Comparison of ENCODE assay signal across 1 cellular context in genomic region chr6:37818536-37819176, GRCh38.
TF ChIP-seq lines count a peak whose summit lies in the region.

No MANE protein-coding gene starts in this region.

TF ChIP-seq in K562, 482 proteins besides CTCF, POLR2A, EP300 and RAD21 (continued from another document and continues in another):
- no peak for TF ChIP-seq RERE (CRISPR knock-in tag; IDR thresholded peaks at IDR 0.05; ENCODE audit: borderline replicate concordance)
- no peak for TF ChIP-seq HMGN3 (IDR thresholded peaks at IDR 0.05; ENCODE audit: borderline replicate concordance, extremely low read depth, insufficient read length, low read depth, low read length)
- no peak for TF ChIP-seq NCOA4 (IDR thresholded peaks at IDR 0.05; ENCODE audit: partially characterized antibody)
- TF ChIP-seq ZNF408 (CRISPR knock-in tag; IDR thresholded peaks at IDR 0.05; ENCODE audit: low read depth): no peak
- no peak for TF ChIP-seq ZNF263 (CRISPR knock-in tag; IDR thresholded peaks at IDR 0.05; ENCODE audit: borderline replicate concordance)
- no peak; the same call in none of the 2 replicates for TF ChIP-seq MTA3 (IDR thresholded peaks at IDR 0.05; ENCODE audit: borderline replicate concordance)
- peak; percentile 44 to 58; a peak in 1 of 4 replicates for TF ChIP-seq MLLT1 (IDR thresholded peaks at IDR 0.05)
- TF ChIP-seq FOXM1 (IDR thresholded peaks at IDR 0.05; ENCODE audit: low read depth): no peak
- TF ChIP-seq FOXM1 (CRISPR knock-in tag; IDR thresholded peaks at IDR 0.05; ENCODE audit: low read depth): no peak
- TF ChIP-seq TRIM28 (IDR thresholded peaks at IDR 0.05): no peak
- TF ChIP-seq, protein P1, sequence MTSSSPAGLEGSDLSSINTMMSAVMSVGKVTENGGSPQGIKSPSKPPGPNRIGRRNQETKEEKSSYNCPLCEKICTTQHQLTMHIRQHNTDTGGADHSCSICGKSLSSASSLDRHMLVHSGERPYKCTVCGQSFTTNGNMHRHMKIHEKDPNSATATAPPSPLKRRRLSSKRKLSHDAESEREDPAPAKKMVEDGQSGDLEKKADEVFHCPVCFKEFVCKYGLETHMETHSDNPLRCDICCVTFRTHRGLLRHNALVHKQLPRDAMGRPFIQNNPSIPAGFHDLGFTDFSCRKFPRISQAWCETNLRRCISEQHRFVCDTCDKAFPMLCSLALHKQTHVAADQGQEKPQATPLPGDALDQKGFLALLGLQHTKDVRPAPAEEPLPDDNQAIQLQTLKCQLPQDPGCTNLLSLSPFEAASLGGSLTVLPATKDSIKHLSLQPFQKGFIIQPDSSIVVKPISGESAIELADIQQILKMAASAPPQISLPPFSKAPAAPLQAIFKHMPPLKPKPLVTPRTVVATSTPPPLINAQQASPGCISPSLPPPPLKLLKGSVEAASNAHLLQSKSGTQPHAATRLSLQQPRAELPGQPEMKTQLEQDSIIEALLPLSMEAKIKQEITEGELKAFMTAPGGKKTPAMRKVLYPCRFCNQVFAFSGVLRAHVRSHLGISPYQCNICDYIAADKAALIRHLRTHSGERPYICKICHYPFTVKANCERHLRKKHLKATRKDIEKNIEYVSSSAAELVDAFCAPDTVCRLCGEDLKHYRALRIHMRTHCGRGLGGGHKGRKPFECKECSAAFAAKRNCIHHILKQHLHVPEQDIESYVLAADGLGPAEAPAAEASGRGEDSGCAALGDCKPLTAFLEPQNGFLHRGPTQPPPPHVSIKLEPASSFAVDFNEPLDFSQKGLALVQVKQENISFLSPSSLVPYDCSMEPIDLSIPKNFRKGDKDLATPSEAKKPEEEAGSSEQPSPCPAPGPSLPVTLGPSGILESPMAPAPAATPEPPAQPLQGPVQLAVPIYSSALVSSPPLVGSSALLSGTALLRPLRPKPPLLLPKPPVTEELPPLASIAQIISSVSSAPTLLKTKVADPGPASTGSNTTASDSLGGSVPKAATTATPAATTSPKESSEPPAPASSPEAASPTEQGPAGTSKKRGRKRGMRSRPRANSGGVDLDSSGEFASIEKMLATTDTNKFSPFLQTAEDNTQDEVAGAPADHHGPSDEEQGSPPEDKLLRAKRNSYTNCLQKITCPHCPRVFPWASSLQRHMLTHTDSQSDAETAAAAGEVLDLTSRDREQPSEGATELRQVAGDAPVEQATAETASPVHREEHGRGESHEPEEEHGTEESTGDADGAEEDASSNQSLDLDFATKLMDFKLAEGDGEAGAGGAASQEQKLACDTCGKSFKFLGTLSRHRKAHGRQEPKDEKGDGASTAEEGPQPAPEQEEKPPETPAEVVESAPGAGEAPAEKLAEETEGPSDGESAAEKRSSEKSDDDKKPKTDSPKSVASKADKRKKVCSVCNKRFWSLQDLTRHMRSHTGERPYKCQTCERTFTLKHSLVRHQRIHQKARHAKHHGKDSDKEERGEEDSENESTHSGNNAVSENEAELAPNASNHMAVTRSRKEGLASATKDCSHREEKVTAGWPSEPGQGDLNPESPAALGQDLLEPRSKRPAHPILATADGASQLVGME (CRISPR knock-in tag; IDR thresholded peaks at IDR 0.05): 0 out of 2 replicates have a peak, but pooled peaks have one; percentile 37
- peak; percentile 99 for TF ChIP-seq NRF1 (conservative IDR thresholded peaks at IDR 0.05 in 1 of 2, IDR thresholded peaks at IDR 0.05 in 1 of 2)
- TF ChIP-seq, protein P2, sequence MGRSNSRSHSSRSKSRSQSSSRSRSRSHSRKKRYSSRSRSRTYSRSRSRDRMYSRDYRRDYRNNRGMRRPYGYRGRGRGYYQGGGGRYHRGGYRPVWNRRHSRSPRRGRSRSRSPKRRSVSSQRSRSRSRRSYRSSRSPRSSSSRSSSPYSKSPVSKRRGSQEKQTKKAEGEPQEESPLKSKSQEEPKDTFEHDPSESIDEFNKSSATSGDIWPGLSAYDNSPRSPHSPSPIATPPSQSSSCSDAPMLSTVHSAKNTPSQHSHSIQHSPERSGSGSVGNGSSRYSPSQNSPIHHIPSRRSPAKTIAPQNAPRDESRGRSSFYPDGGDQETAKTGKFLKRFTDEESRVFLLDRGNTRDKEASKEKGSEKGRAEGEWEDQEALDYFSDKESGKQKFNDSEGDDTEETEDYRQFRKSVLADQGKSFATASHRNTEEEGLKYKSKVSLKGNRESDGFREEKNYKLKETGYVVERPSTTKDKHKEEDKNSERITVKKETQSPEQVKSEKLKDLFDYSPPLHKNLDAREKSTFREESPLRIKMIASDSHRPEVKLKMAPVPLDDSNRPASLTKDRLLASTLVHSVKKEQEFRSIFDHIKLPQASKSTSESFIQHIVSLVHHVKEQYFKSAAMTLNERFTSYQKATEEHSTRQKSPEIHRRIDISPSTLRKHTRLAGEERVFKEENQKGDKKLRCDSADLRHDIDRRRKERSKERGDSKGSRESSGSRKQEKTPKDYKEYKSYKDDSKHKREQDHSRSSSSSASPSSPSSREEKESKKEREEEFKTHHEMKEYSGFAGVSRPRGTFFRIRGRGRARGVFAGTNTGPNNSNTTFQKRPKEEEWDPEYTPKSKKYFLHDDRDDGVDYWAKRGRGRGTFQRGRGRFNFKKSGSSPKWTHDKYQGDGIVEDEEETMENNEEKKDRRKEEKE (IDR thresholded peaks at IDR 0.05; ENCODE audit: borderline replicate concordance in 1 of 2, control insufficient read depth in 1 of 2, low read depth in 2 of 2, low read length in 1 of 2): no peak
- TF ChIP-seq, protein P3, sequence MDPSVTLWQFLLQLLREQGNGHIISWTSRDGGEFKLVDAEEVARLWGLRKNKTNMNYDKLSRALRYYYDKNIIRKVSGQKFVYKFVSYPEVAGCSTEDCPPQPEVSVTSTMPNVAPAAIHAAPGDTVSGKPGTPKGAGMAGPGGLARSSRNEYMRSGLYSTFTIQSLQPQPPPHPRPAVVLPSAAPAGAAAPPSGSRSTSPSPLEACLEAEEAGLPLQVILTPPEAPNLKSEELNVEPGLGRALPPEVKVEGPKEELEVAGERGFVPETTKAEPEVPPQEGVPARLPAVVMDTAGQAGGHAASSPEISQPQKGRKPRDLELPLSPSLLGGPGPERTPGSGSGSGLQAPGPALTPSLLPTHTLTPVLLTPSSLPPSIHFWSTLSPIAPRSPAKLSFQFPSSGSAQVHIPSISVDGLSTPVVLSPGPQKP (CRISPR knock-in tag; IDR thresholded peaks at IDR 0.05): no peak
- TF ChIP-seq, protein P4, sequence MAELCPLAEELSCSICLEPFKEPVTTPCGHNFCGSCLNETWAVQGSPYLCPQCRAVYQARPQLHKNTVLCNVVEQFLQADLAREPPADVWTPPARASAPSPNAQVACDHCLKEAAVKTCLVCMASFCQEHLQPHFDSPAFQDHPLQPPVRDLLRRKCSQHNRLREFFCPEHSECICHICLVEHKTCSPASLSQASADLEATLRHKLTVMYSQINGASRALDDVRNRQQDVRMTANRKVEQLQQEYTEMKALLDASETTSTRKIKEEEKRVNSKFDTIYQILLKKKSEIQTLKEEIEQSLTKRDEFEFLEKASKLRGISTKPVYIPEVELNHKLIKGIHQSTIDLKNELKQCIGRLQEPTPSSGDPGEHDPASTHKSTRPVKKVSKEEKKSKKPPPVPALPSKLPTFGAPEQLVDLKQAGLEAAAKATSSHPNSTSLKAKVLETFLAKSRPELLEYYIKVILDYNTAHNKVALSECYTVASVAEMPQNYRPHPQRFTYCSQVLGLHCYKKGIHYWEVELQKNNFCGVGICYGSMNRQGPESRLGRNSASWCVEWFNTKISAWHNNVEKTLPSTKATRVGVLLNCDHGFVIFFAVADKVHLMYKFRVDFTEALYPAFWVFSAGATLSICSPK (IDR thresholded peaks at IDR 0.05; ENCODE audit: borderline replicate concordance): no peak
- no peak for TF ChIP-seq ARID2 (IDR thresholded peaks at IDR 0.05)
- no peak for TF ChIP-seq ZNF785 (CRISPR knock-in tag; IDR thresholded peaks at IDR 0.05)
- TF ChIP-seq ZNF184 (CRISPR knock-in tag; IDR thresholded peaks at IDR 0.05): no peak
- TF ChIP-seq ZNF232 (CRISPR knock-in tag; IDR thresholded peaks at IDR 0.05): no peak
- TF ChIP-seq, protein P5, sequence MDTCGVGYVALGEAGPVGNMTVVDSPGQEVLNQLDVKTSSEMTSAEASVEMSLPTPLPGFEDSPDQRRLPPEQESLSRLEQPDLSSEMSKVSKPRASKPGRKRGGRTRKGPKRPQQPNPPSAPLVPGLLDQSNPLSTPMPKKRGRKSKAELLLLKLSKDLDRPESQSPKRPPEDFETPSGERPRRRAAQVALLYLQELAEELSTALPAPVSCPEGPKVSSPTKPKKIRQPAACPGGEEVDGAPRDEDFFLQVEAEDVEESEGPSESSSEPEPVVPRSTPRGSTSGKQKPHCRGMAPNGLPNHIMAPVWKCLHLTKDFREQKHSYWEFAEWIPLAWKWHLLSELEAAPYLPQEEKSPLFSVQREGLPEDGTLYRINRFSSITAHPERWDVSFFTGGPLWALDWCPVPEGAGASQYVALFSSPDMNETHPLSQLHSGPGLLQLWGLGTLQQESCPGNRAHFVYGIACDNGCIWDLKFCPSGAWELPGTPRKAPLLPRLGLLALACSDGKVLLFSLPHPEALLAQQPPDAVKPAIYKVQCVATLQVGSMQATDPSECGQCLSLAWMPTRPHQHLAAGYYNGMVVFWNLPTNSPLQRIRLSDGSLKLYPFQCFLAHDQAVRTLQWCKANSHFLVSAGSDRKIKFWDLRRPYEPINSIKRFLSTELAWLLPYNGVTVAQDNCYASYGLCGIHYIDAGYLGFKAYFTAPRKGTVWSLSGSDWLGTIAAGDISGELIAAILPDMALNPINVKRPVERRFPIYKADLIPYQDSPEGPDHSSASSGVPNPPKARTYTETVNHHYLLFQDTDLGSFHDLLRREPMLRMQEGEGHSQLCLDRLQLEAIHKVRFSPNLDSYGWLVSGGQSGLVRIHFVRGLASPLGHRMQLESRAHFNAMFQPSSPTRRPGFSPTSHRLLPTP (IDR thresholded peaks at IDR 0.05; ENCODE audit: borderline replicate concordance, extremely low read depth, insufficient read length): no peak
- TF ChIP-seq SIX5 (IDR thresholded peaks at IDR 0.05; ENCODE audit: borderline replicate concordance in 1 of 2, insufficient read depth in 1 of 2, low read depth in 1 of 2, low read length in 2 of 2): no peak
- TF ChIP-seq HNRNPUL1 (IDR thresholded peaks at IDR 0.05; ENCODE audit: low read length): no peak
- TF ChIP-seq TBP (optimal IDR thresholded peaks at IDR 0.05; ENCODE audit: low read depth, low read length): peak; percentile 74
- TF ChIP-seq BACH1 (tag; IDR thresholded peaks at IDR 0.05): 0 out of 2 replicates have a peak, but pooled peaks have one; percentile 62
- TF ChIP-seq SIRT6 (IDR thresholded peaks at IDR 0.05; ENCODE audit: low read depth, low read length): no peak
- TF ChIP-seq SIN3B (IDR thresholded peaks at IDR 0.05; ENCODE audit: low read depth): no peak
